Comparison of ENCODE assay signal across 19 cellular contexts in genomic region chr11:64590763-64591221, GRCh38. TPM values are rescaled to one million over a fixed set of nuclear protein-coding genes. Genes with fewer than 3 reads are reported as not detected.
"Had no signal": no experiment of that assay in that cellular context is flagged by ENCODE, and none has a peak within 500 bp of the region (broad histone marks: within the 10 kb centered on the region; RNA-seq: fewer than 3 reads in every experiment).

Gene SLC22A12 (plus strand): TSS chr11:64591220. CDS start chr11:64591557, 337 bp downstream.

- H3K27ac ChIP-seq: gastrocnemius medialis, parathyroid adenoma had no signal

- H3K4me1 Mint-ChIP-seq: activated CD8-positive, alpha-beta memory T cell treated with anti-CD3 and anti-CD28 coated beads, Interleukin-2, amount 10 ng/mL, durations not matched to agents 7 days and 5 days; endodermal cell had no signal

- ATAC-seq: activated CD8-positive, alpha-beta memory T cell treated with anti-CD3 and anti-CD28 coated beads, Interleukin-2, amount 10 ng/mL, durations not matched to agents 7 days and 5 days; activated T-cell treated with anti-CD3 and anti-CD28 coated beads, Interleukin-2, amount 50 U/mL, for 72 hours; gastrocnemius medialis; stimulated activated naive CD8-positive, alpha-beta T cell treated with anti-CD3 and anti-CD28 coated beads, Interleukin-15, Interleukin-2, amounts not matched to agents 100 U/mL and 50 U/mL, for 24 hours had no signal

- H3K36me3 Mint-ChIP-seq: activated CD8-positive, alpha-beta memory T cell treated with anti-CD3 and anti-CD28 coated beads, Interleukin-2, amount 10 ng/mL, durations not matched to agents 7 days and 5 days; type B pancreatic cell had no signal

- H3K4me1 ChIP-seq: gastrocnemius medialis, parathyroid adenoma had no signal

- H3K4me3 ChIP-seq: gastrocnemius medialis, lung had no signal

- DNase-seq: activated CD4-positive, alpha-beta T cell treated with anti-CD3 and anti-CD28 coated beads, Interleukin-2, amount 50 U/mL, for 4 hours; activated CD4-positive, CD25-positive, alpha-beta regulatory T cell treated with anti-CD3 and anti-CD28 coated beads, Interleukin-2, amount 50 U/mL, for 72 hours; activated CD8-positive, alpha-beta memory T cell treated with anti-CD3 and anti-CD28 coated beads, Interleukin-2, amount 10 ng/mL, durations not matched to agents 7 days and 5 days; activated T-cell treated with anti-CD3 and anti-CD28 coated beads, Interleukin-2, amount 50 U/mL, for 72 hours; endodermal cell; gastrocnemius medialis; islet precursor cell; midbrain; retina; small intestine; stimulated activated naive CD8-positive, alpha-beta T cell treated with anti-CD3 and anti-CD28 coated beads, Interleukin-15, Interleukin-2, amounts not matched to agents 100 U/mL and 50 U/mL, for 24 hours had no signal

- H3K27ac Mint-ChIP-seq: activated CD8-positive, alpha-beta memory T cell treated with anti-CD3 and anti-CD28 coated beads, Interleukin-2, amount 10 ng/mL, durations not matched to agents 7 days and 5 days; activated T-cell treated with anti-CD3 and anti-CD28 coated beads, Interleukin-2, amount 50 U/mL, for 72 hours; endodermal cell; type B pancreatic cell had no signal

- H3K36me3 ChIP-seq: gastrocnemius medialis had no signal

- H3K27me3 ChIP-seq: gastrocnemius medialis had no signal

- H3K4me3 Mint-ChIP-seq: activated CD8-positive, alpha-beta memory T cell treated with anti-CD3 and anti-CD28 coated beads, Interleukin-2, amount 10 ng/mL, durations not matched to agents 7 days and 5 days; activated T-cell treated with anti-CD3 and anti-CD28 coated beads, Interleukin-2, amount 50 U/mL, for 72 hours; endodermal cell; type B pancreatic cell had no signal

RNA-seq across cellular contexts. Expression of gene SLC22A12, which starts in this region (rescaled TPM):
- total RNA-seq: activated CD8-positive, alpha-beta memory T cell treated with anti-CD3 and anti-CD28 coated beads, Interleukin-2, amount 10 ng/mL, durations not matched to agents 7 days and 5 days; activated T-cell treated with anti-CD3 and anti-CD28 coated beads, Interleukin-2, amount 50 U/mL, for 72 hours; astrocyte; bronchial epithelial cell; dermis microvascular lymphatic vessel endothelial cell; endodermal cell; epithelial cell of proximal tubule; gastrocnemius medialis; lung; T-helper 1 cell treated with Interleukin-12 subunit alpha and Interleukin-12 subunit beta and Interleukin-4 antibody, amounts not matched to agents 30 ng/mL and 1 ng/mL, for 36 hours had no signal
- polyA plus RNA-seq: lung, small intestine had no signal
